Comparison of ENCODE assay signal across 7 cellular contexts in genomic region chr19:50050406-50051223, GRCh38. TPM values are rescaled to one million over a fixed set of nuclear protein-coding genes. Genes with fewer than 3 reads are reported as not detected.
A peak's percentile ranks its signal among the peaks of the same experiment; 100 is the strongest.
DNase-seq lines count a peak whose midpoint lies in the region; ATAC-seq and TF ChIP-seq lines count a peak whose summit lies in the region.

No MANE protein-coding gene starts in this region.

- H3K4me3 Mint-ChIP-seq in activated CD8-positive, alpha-beta T cell treated with anti-CD3 and anti-CD28 coated beads, Interleukin-2, amount 10 ng/mL, durations not matched to agents 7 days and 5 days: peak overlapping the region; percentile 79

- no peak overlapping the region for H3K9ac ChIP-seq in smooth muscle cell (ENCODE audit: low read depth)

- DNase-seq in NCI-H345 (lab: John Stamatoyannopoulos, UW) (peak; percentile 77), medulla oblongata (ENCODE audit: extremely low spot score) (peak; percentile 86), smooth muscle cell (lab: John Stamatoyannopoulos, UW; ENCODE audit: unreplicated experiment) (no peak)
- DNase-seq in activated CD8-positive, alpha-beta T cell treated with anti-CD3 and anti-CD28 coated beads, Interleukin-2, amount 10 ng/mL, durations not matched to agents 7 days and 5 days: peak; percentile 80
- DNase-seq in effector CD4-positive, alpha-beta T cell: peak; percentile 79
- DNase-seq in stimulated activated CD4-positive, alpha-beta T cell treated with anti-CD3 and anti-CD28 coated beads, TNF-alpha, amount 100 ng/mL, for 4 hours (ENCODE audit: low read depth in 3 of 3): peak; percentile 74 to 88 (median 85)

- no peak overlapping the region for H3K27ac Mint-ChIP-seq in activated CD8-positive, alpha-beta T cell treated with anti-CD3 and anti-CD28 coated beads, Interleukin-2, amount 10 ng/mL, durations not matched to agents 7 days and 5 days

- peaks cover 25% of the 10 kb centered on the region for H3K36me3 ChIP-seq in smooth muscle cell (ENCODE audit: low read depth)

- peaks cover 33% of the 10 kb centered on the region for H3K9me3 ChIP-seq in smooth muscle cell (replicated peaks; ENCODE audit: low read depth)

- no peaks in the 10 kb centered on the region for H3K79me2 ChIP-seq in smooth muscle cell (ENCODE audit: low read depth)

- no peak overlapping the region for H3K4me3 ChIP-seq in smooth muscle cell

- CTCF ChIA-PET in activated CD8-positive, alpha-beta T cell treated with anti-CD3 and anti-CD28 coated beads, Interleukin-2, amount 10 ng/mL, durations not matched to agents 7 days and 5 days (lab: Charles Lee): no interaction called here

- no peaks in the 10 kb centered on the region for H3K27me3 ChIP-seq in smooth muscle cell (ENCODE audit: low read depth)

- TF ChIP-seq CTCF in smooth muscle cell (IDR thresholded peaks at IDR 0.05; ENCODE audit: borderline replicate concordance, insufficient read depth, poor library complexity, severe bottlenecking): no peak

- H3K4me1 Mint-ChIP-seq in activated CD8-positive, alpha-beta T cell treated with anti-CD3 and anti-CD28 coated beads, Interleukin-2, amount 10 ng/mL, durations not matched to agents 7 days and 5 days (ENCODE audit: low read depth): peaks cover 18% of the 10 kb centered on the region

- POLR2A ChIA-PET in activated CD8-positive, alpha-beta T cell treated with anti-CD3 and anti-CD28 coated beads, Interleukin-2, amount 10 ng/mL, durations not matched to agents 7 days and 5 days (lab: Charles Lee): no interaction called here

- H3K27me3 Mint-ChIP-seq in activated CD8-positive, alpha-beta T cell treated with anti-CD3 and anti-CD28 coated beads, Interleukin-2, amount 10 ng/mL, durations not matched to agents 7 days and 5 days (ENCODE audit: low read depth): peaks cover 5% of the 10 kb centered on the region

- no peak overlapping the region for H3K4me2 ChIP-seq in smooth muscle cell

- H3K4me1 ChIP-seq in smooth muscle cell (ENCODE audit: low read depth): no peaks in the 10 kb centered on the region

- H3K36me3 Mint-ChIP-seq in activated CD8-positive, alpha-beta T cell treated with anti-CD3 and anti-CD28 coated beads, Interleukin-2, amount 10 ng/mL, durations not matched to agents 7 days and 5 days (ENCODE audit: low read depth): peaks cover 34% of the 10 kb centered on the region

- no peaks in the 10 kb centered on the region for H3F3A ChIP-seq in smooth muscle cell (ENCODE audit: low read depth)

- no peak overlapping the region for H3K27ac ChIP-seq in smooth muscle cell (ENCODE audit: low read depth)

- no peak overlapping the region for H2AFZ ChIP-seq in smooth muscle cell (ENCODE audit: low read depth)

- WGBS in smooth muscle cell (ENCODE audit: low lambda C conversion rate): 66% methylated on average over 51 of the region's 51 CpGs

- H3K9me3 Mint-ChIP-seq in activated CD8-positive, alpha-beta T cell treated with anti-CD3 and anti-CD28 coated beads, Interleukin-2, amount 10 ng/mL, durations not matched to agents 7 days and 5 days (ENCODE audit: insufficient read depth): peaks cover 25% of the 10 kb centered on the region

- ATAC-seq in GM21515 (IDR thresholded peaks at IDR 0.05; ENCODE audit: unreplicated experiment): peak; percentile 58
- ATAC-seq in activated CD8-positive, alpha-beta T cell treated with anti-CD3 and anti-CD28 coated beads, Interleukin-2, amount 10 ng/mL, durations not matched to agents 7 days and 5 days: peak; percentile 81

- H4K20me1 ChIP-seq in smooth muscle cell (ENCODE audit: low read depth): no peaks in the 10 kb centered on the region

RNA-seq across cellular contexts. Expression of gene ZNF473, which starts 24.8 kb away (rescaled TPM):
- 1 to 10 TPM; 8.3 to 9.0 TPM for total RNA-seq in activated CD8-positive, alpha-beta T cell treated with anti-CD3 and anti-CD28 coated beads, Interleukin-2, amount 10 ng/mL, durations not matched to agents 7 days and 5 days
- 8.1 and 10.1 TPM in 2 replicates for total RNA-seq in smooth muscle cell
- 4.8 and 7.9 TPM in 2 replicates for polyA plus RNA-seq in smooth muscle cell

RNA-seq across cellular contexts. Expression of gene VRK3, which starts 25.4 kb away (rescaled TPM):
- total RNA-seq in activated CD8-positive, alpha-beta T cell treated with anti-CD3 and anti-CD28 coated beads, Interleukin-2, amount 10 ng/mL, durations not matched to agents 7 days and 5 days: 10 to 100 TPM; 67.7 to 74.8 TPM
- 31.3 and 41.4 TPM in 2 replicates for total RNA-seq in smooth muscle cell
- 24.6 and 27.8 TPM in 2 replicates for polyA plus RNA-seq in smooth muscle cell
